Comparison of ENCODE assay signal across 9 cellular contexts in genomic region chr19:1440418-1440801, GRCh38. TPM values are rescaled to one million over a fixed set of nuclear protein-coding genes. Genes with fewer than 3 reads are reported as not detected.
DNase-seq lines count a peak whose midpoint lies in the region; ATAC-seq and TF ChIP-seq lines count a peak whose summit lies in the region.
"Had no signal": no experiment of that assay in that cellular context is flagged by ENCODE, and none has a peak within 500 bp of the region (broad histone marks: within the 10 kb centered on the region; RNA-seq: fewer than 3 reads in every experiment).

No MANE protein-coding gene starts in this region.

- H3K27ac ChIP-seq in PC-3 (ENCODE audit: low read length) (no peak overlapping the region), upper lobe of right lung (no peak overlapping the region)

- H3K4me3 ChIP-seq in PC-3 (ENCODE audit: low read length) = peak overlapping the region; percentile 78
- peak overlapping the region; percentile 8 for H3K4me3 ChIP-seq in choroid plexus epithelial cell (ENCODE audit: low read depth, low read length)
- H3K4me3 ChIP-seq in upper lobe of right lung = no peak overlapping the region

- peak overlapping the region; percentile 59 for H3K27ac Mint-ChIP-seq in activated naive CD4-positive, alpha-beta T cell treated with anti-CD3 and anti-CD28 coated beads, Interleukin-2, amount 50 U/mL, for 24 hours
- peak overlapping the region; percentile 67 for H3K27ac Mint-ChIP-seq in stimulated activated naive B cell treated with anti-CD40 and anti-IgM and Interleukin-4, amounts not matched to agents 10 μg/mL and 1 μg/mL and 100 μg/mL, for 72 hours

- no peak overlapping the region for H2AFZ ChIP-seq in PC-3 (ENCODE audit: low read length)

- POLR2A ChIA-PET in PC-3 (lab: Charles Lee; ENCODE audit: unreplicated experiment) = interaction anchor here (0.6 kb wide), 1 partner anchor 23 kb away, joined by 6 read pairs; no protein-coding TSS in a partner anchor

- peaks cover 17% of the 10 kb centered on the region for H3K4me1 Mint-ChIP-seq in activated naive CD4-positive, alpha-beta T cell treated with anti-CD3 and anti-CD28 coated beads, Interleukin-2, amount 50 U/mL, for 24 hours
- peaks cover 32 to 53% of the 10 kb centered on the region in 2 donors for H3K4me1 Mint-ChIP-seq in stimulated activated naive B cell treated with anti-CD40 and anti-IgM and Interleukin-4, amounts not matched to agents 10 μg/mL and 1 μg/mL and 100 μg/mL, for 72 hours

- peaks cover 19% of the 10 kb centered on the region for H3K4me1 ChIP-seq in PC-3 (ENCODE audit: insufficient read depth, low read length)
- peaks cover 21% of the 10 kb centered on the region for H3K4me1 ChIP-seq in upper lobe of right lung

- DNase-seq in activated naive CD4-positive, alpha-beta T cell (lab: John Stamatoyannopoulos, UW) = no peak
- DNase-seq in PC-3 = no peak
- DNase-seq in choroid plexus epithelial cell (ENCODE audit: low read depth) = no peak
- DNase-seq in stimulated activated naive B cell treated with anti-CD40 and anti-IgM and Interleukin-4, amounts not matched to agents 10 μg/mL and 1 μg/mL and 100 μg/mL, for 72 hours = no peak
- DNase-seq in mucosa of gallbladder (ENCODE audit: low spot score) = no peak
- no peak for DNase-seq in upper lobe of right lung
- no peak for DNase-seq in NCI-H2171 treated with DMSO at 0.1 percent for 48 hours (lab: John Stamatoyannopoulos, UW)
- DNase-seq: NCI-H1417 had no signal

- no peaks in the 10 kb centered on the region for H3K9me2 ChIP-seq in PC-3 (replicated peaks; ENCODE audit: low read length)

- peaks cover 37% of the 10 kb centered on the region for H3K79me2 ChIP-seq in PC-3 (ENCODE audit: low read length)

- peaks cover 17% of the 10 kb centered on the region for H3K36me3 Mint-ChIP-seq in activated naive CD4-positive, alpha-beta T cell treated with anti-CD3 and anti-CD28 coated beads, Interleukin-2, amount 50 U/mL, for 24 hours
- H3K36me3 Mint-ChIP-seq in stimulated activated naive B cell treated with anti-CD40 and anti-IgM and Interleukin-4, amounts not matched to agents 10 μg/mL and 1 μg/mL and 100 μg/mL, for 72 hours = peaks cover 51 to 56% of the 10 kb centered on the region in 2 donors

- H3K36me3 ChIP-seq in PC-3 (ENCODE audit: low read depth, low read length) = peaks cover 30% of the 10 kb centered on the region
- H3K36me3 ChIP-seq in upper lobe of right lung = peaks cover 36% of the 10 kb centered on the region

- intact Hi-C loops in PC-3 (cut with micrococcal nuclease) (no loop called here), upper lobe of right lung (cut with DNase I) (no loop called here)

- H3F3A ChIP-seq in PC-3 (ENCODE audit: low read length, unreplicated experiment) = peaks cover 6% of the 10 kb centered on the region

- peak overlapping the region; percentile 95 for H3K4me2 ChIP-seq in PC-3 (ENCODE audit: low read length)

- no peak overlapping the region for H3K9ac ChIP-seq in PC-3 (ENCODE audit: low read length)

- H3K9me3 Mint-ChIP-seq in activated naive CD4-positive, alpha-beta T cell treated with anti-CD3 and anti-CD28 coated beads, Interleukin-2, amount 50 U/mL, for 24 hours = no peaks in the 10 kb centered on the region
- H3K9me3 Mint-ChIP-seq in stimulated activated naive B cell treated with anti-CD40 and anti-IgM and Interleukin-4, amounts not matched to agents 10 μg/mL and 1 μg/mL and 100 μg/mL, for 72 hours = no peaks in the 10 kb centered on the region

- H3K27me3 Mint-ChIP-seq in activated naive CD4-positive, alpha-beta T cell treated with anti-CD3 and anti-CD28 coated beads, Interleukin-2, amount 50 U/mL, for 24 hours = no peaks in the 10 kb centered on the region
- peaks cover 1 to 8% of the 10 kb centered on the region in 2 donors for H3K27me3 Mint-ChIP-seq in stimulated activated naive B cell treated with anti-CD40 and anti-IgM and Interleukin-4, amounts not matched to agents 10 μg/mL and 1 μg/mL and 100 μg/mL, for 72 hours

- TF ChIP-seq CTCF in PC-3 (conservative IDR thresholded peaks at IDR 0.05; ENCODE audit: low read depth, low read length) (no peak), choroid plexus epithelial cell (conservative IDR thresholded peaks at IDR 0.05; ENCODE audit: low read depth, low read length) (no peak), upper lobe of right lung (IDR thresholded peaks at IDR 0.05) (no peak)

- H3K27me3 ChIP-seq in PC-3 (ENCODE audit: low read length) (no peaks in the 10 kb centered on the region), upper lobe of right lung (peaks cover 2% of the 10 kb centered on the region)

- H4K20me1 ChIP-seq in PC-3 (ENCODE audit: low read length) = peaks cover 31% of the 10 kb centered on the region

- ATAC-seq in PC-3 (no peak), upper lobe of right lung (no peak)
- ATAC-seq in stimulated activated naive B cell treated with anti-CD40 and anti-IgM and Interleukin-4, amounts not matched to agents 10 μg/mL and 1 μg/mL and 100 μg/mL, for 72 hours (replicated peaks) = no peak

- CTCF ChIA-PET in PC-3 (lab: Charles Lee) = no interaction called here

- BruUV-seq in PC-3 (replicated peaks; lab: Mats Ljungman, UMichigan) = no TSS peak

- H3K9me3 ChIP-seq in PC-3 (ENCODE audit: low read length) = no peaks in the 10 kb centered on the region
- H3K9me3 ChIP-seq in upper lobe of right lung = no peaks in the 10 kb centered on the region

- peak overlapping the region; percentile 97 for H3K4me3 Mint-ChIP-seq in activated naive CD4-positive, alpha-beta T cell treated with anti-CD3 and anti-CD28 coated beads, Interleukin-2, amount 50 U/mL, for 24 hours
- peak overlapping the region; percentile 97 to 100 for H3K4me3 Mint-ChIP-seq in stimulated activated naive B cell treated with anti-CD40 and anti-IgM and Interleukin-4, amounts not matched to agents 10 μg/mL and 1 μg/mL and 100 μg/mL, for 72 hours

RNA-seq across cellular contexts. Expression of gene RPS15, which starts 2.2 kb away (rescaled TPM):
- total RNA-seq in PC-3 (2014; rRNA removed) (1,797 and 2,672 TPM in 2 replicates), mucosa of gallbladder (877 TPM), upper lobe of right lung (841 TPM)

RNA-seq across cellular contexts. Expression of gene APC2, which starts 9.5 kb away (rescaled TPM):
- total RNA-seq in PC-3 (2014; rRNA removed) = 0.29 and 1.4 TPM in 2 replicates
- total RNA-seq in mucosa of gallbladder = 0.43 TPM
- total RNA-seq in upper lobe of right lung = 0.20 TPM

RNA-seq across cellular contexts. Expression of gene DAZAP1, which starts 33.0 kb away (rescaled TPM):
- total RNA-seq in PC-3 (2014; rRNA removed) = 177 and 178 TPM in 2 replicates
- total RNA-seq in mucosa of gallbladder = 77.7 TPM
- 98.7 TPM for total RNA-seq in upper lobe of right lung

RNA-seq across cellular contexts. Expression of gene C19orf25, which starts 38.6 kb away (rescaled TPM):
- 45.0 and 54.9 TPM in 2 replicates for total RNA-seq in PC-3 (2014; rRNA removed)
- 41.6 TPM for total RNA-seq in mucosa of gallbladder
- 26.3 TPM for total RNA-seq in upper lobe of right lung

RNA-seq across cellular contexts. Expression of gene GAMT, which starts 39.1 kb away (rescaled TPM):
- total RNA-seq in PC-3 (2014; rRNA removed) = 74.9 and 75.6 TPM in 2 replicates
- 27.9 TPM for total RNA-seq in mucosa of gallbladder
- total RNA-seq in upper lobe of right lung = 7.1 TPM
